34 cellular contexts compared by ENCODE assay signal in the genomic region with DNA sequence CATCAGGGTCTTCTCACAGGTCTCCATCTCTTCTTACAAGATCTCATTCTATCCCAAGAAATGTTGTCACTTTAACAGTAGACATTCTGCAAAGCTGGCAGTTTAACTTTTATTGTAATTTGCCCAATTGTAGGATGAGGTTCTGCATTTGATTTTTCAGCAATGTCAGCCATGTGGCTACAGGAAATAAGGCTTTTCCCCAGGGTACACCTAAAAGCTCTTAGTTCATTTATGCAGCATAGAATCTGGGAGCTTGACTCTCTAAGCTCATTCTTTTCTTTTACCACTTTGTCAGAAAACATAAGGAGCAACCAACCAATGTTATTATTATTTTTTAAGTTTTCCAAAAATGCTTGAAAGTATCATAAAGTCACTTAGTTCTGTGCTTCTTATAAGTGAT.
"Had no signal": no experiment of that assay in that cellular context is flagged by ENCODE, and none has a peak within 500 bp of the region (broad histone marks: within the 10 kb centered on the region; RNA-seq: fewer than 3 reads in every experiment).

No MANE protein-coding gene starts in this region.

- H3K27me3 ChIP-seq: MG63 had no signal

- DNase-seq: Karpas-422, Kasumi-1, MG63, MM.1S, MV-4-11, NCI-H1048, NCI-H1092, NCI-H1092 treated with DMSO at 0.1 percent for 48 hours, NCI-H1105, NCI-H1105 treated with DMSO at 0.1 percent for 48 hours, NCI-H1417, NCI-H1417 treated with DMSO at 0.1 percent for 48 hours, NCI-H1436, NCI-H1436 treated with DMSO at 0.1 percent for 48 hours, NCI-H146, NCI-H1694, NCI-H1694 treated with DMSO at 0.1 percent for 48 hours, NCI-H187, NCI-H187 treated with DMSO at 0.1 percent for 48 hours, NCI-H1930, NCI-H2029, NCI-H2029 treated with DMSO at 0.1 percent for 48 hours, NCI-H2081, NCI-H2081 treated with DMSO at 0.1 percent for 48 hours, NCI-H2107, NCI-H2171, NCI-H2171 treated with DMSO at 0.1 percent for 48 hours, NCI-H2227 treated with DMSO at 0.1 percent for 48 hours, NCI-H226, NCI-H345, NCI-H446, NCI-H446 treated with DMSO at 0.1 percent for 48 hours, NCI-H510A had no signal

- H3K27ac ChIP-seq: KMS-11 had no signal

- H3K36me3 ChIP-seq: MG63 had no signal

- H3K9me3 ChIP-seq: MG63 had no signal

- H3K9ac ChIP-seq: KMS-11 had no signal

- H3K4me3 ChIP-seq: MG63 had no signal

- H3K4me2 ChIP-seq: KMS-11 had no signal
